1 cellular context compared by ENCODE assay signal in genomic region chr1:65359888-65360287, GRCh38.
TF ChIP-seq lines count a peak whose summit lies in the region.

No MANE protein-coding gene starts in this region.

TF ChIP-seq in HepG2, 621 proteins besides CTCF, POLR2A, EP300 and RAD21 (continued from another document):
- TF ChIP-seq ZNF430 (CRISPR knock-in tag; IDR thresholded peaks at IDR 0.05) (no peak), HOXA9 (CRISPR knock-in tag; IDR thresholded peaks at IDR 0.05; ENCODE audit: borderline replicate concordance) (no peak), MAFK (conservative IDR thresholded peaks at IDR 0.05 in 1 of 2, IDR thresholded peaks at IDR 0.05 in 1 of 2; ENCODE audit: low read length in 2 of 2) (peak; percentile 76 to 85), AHDC1 (CRISPR knock-in tag; IDR thresholded peaks at IDR 0.05; ENCODE audit: borderline replicate concordance) (no peak), ONECUT2 (CRISPR knock-in tag; IDR thresholded peaks at IDR 0.05) (no peak), RFXANK (CRISPR knock-in tag; IDR thresholded peaks at IDR 0.05) (no peak), ZNF577 (CRISPR knock-in tag; IDR thresholded peaks at IDR 0.05; ENCODE audit: borderline replicate concordance, low read depth) (no peak), ZNF234 (CRISPR knock-in tag; conservative IDR thresholded peaks at IDR 0.05) (no peak), RBFOX2 (IDR thresholded peaks at IDR 0.05; ENCODE audit: low read depth, low read length) (no peak), CEBPB (IDR thresholded peaks at IDR 0.05; ENCODE audit: borderline replicate concordance, low read depth, low read length) (peak; percentile 71; the same call in 1 of the 2 replicates), NR2F1 (CRISPR knock-in tag; IDR thresholded peaks at IDR 0.05) (no peak), HBP1 (CRISPR knock-in tag; IDR thresholded peaks at IDR 0.05; ENCODE audit: low read depth) (no peak), LBX2 (CRISPR knock-in tag; IDR thresholded peaks at IDR 0.05; ENCODE audit: borderline replicate concordance) (no peak), ZNF180 (CRISPR knock-in tag; IDR thresholded peaks at IDR 0.05; ENCODE audit: borderline replicate concordance, low read depth) (no peak), ZNF20 (CRISPR knock-in tag; IDR thresholded peaks at IDR 0.05) (no peak), NFYB (CRISPR knock-in tag; IDR thresholded peaks at IDR 0.05) (no peak), SRSF1 (optimal IDR thresholded peaks at IDR 0.05; ENCODE audit: low read depth, low read length) (no peak), MED13 (CRISPR knock-in tag; IDR thresholded peaks at IDR 0.05) (no peak), ZMYM2 (CRISPR knock-in tag; IDR thresholded peaks at IDR 0.05) (no peak), CENPBD1 (CRISPR knock-in tag; IDR thresholded peaks at IDR 0.05; ENCODE audit: borderline replicate concordance, low read depth) (no peak), ZNF44 (CRISPR knock-in tag; IDR thresholded peaks at IDR 0.05) (no peak), ZNF780A (CRISPR knock-in tag; IDR thresholded peaks at IDR 0.05) (no peak), IRF1 (CRISPR knock-in tag; IDR thresholded peaks at IDR 0.05; ENCODE audit: low read depth) (no peak), HNF4G (IDR thresholded peaks at IDR 0.05; ENCODE audit: borderline replicate concordance, low read depth, low read length) (0 out of 2 replicates have a peak, but pooled peaks have one; percentile 16), HNF4G (CRISPR knock-in tag; IDR thresholded peaks at IDR 0.05; ENCODE audit: borderline replicate concordance, low read depth) (no peak), MAFF (IDR thresholded peaks at IDR 0.05; ENCODE audit: low read depth, low read length) (peak; percentile 77), PAWR (CRISPR knock-in tag; IDR thresholded peaks at IDR 0.05; ENCODE audit: borderline replicate concordance) (no peak), TRIM22 (IDR thresholded peaks at IDR 0.05) (no peak), ZNF589 (CRISPR knock-in tag; conservative IDR thresholded peaks at IDR 0.05) (no peak), SUZ12 (IDR thresholded peaks at IDR 0.05; ENCODE audit: low read depth, low read length) (no peak), TOPORS (CRISPR knock-in tag; IDR thresholded peaks at IDR 0.05) (no peak), ZNF775 (CRISPR knock-in tag; IDR thresholded peaks at IDR 0.05; ENCODE audit: borderline replicate concordance) (no peak), PITX1 (CRISPR knock-in tag; IDR thresholded peaks at IDR 0.05) (no peak), SAFB2 (CRISPR knock-in tag; IDR thresholded peaks at IDR 0.05; ENCODE audit: borderline replicate concordance, low read depth) (no peak)
